33 cellular contexts compared by ENCODE assay signal in genomic region chr9:9174358-9174757, GRCh38.
"Had no signal": no experiment of that assay in that cellular context is flagged by ENCODE, and none has a peak within 500 bp of the region (broad histone marks: within the 10 kb centered on the region; RNA-seq: fewer than 3 reads in every experiment).

No MANE protein-coding gene starts in this region.

- H3K9me3 ChIP-seq: colonic mucosa, esophagus muscularis mucosa, gastroesophageal sphincter, heart right ventricle had no signal

- H3K4me3 ChIP-seq: cardiac muscle cell, colonic mucosa, esophagus muscularis mucosa, gastroesophageal sphincter, heart right ventricle, hepatocyte had no signal

- H3K27ac Mint-ChIP-seq: activated CD4-positive, alpha-beta memory T cell treated with anti-CD3 and anti-CD28 coated beads, Interleukin-2, amount 10 ng/mL, durations not matched to agents 7 days and 5 days; activated CD4-positive, alpha-beta T cell treated with anti-CD3 and anti-CD28 coated beads for 36 hours; activated CD4-positive, alpha-beta T cell treated with anti-CD3 and anti-CD28 coated beads, Interleukin-2, amount 10 ng/mL, durations not matched to agents 24 days and 14 days; activated naive CD4-positive, alpha-beta T cell treated with anti-CD3 and anti-CD28 coated beads, Interleukin-2, amount 10 ng/mL, durations not matched to agents 7 days and 5 days; activated naive CD4-positive, alpha-beta T cell treated with anti-CD3 and anti-CD28 coated beads, Interleukin-2, amount 50 U/mL, for 72 hours; activated naive CD8-positive, alpha-beta T cell treated with anti-CD3 and anti-CD28 coated beads, Interleukin-2, amount 10 ng/mL, durations not matched to agents 7 days and 5 days; activated T-cell treated with anti-CD3 and anti-CD28 coated beads, Interleukin-2, amount 50 U/mL, for 24 hours; activated T-cell treated with anti-CD3 and anti-CD28 coated beads, Interleukin-2, amount 50 U/mL, for 72 hours; T-helper 17 cell; T-helper 2 cell treated with Interferon-gamma antibody and Interleukin-4, amounts not matched to agents 5 μg/mL and 100 μg/mL, for 36 hours had no signal

- H2AFZ ChIP-seq: hepatocyte had no signal

- H3K27me3 Mint-ChIP-seq: activated CD4-positive, alpha-beta memory T cell treated with anti-CD3 and anti-CD28 coated beads, Interleukin-2, amount 10 ng/mL, durations not matched to agents 7 days and 5 days; activated CD4-positive, alpha-beta T cell treated with anti-CD3 and anti-CD28 coated beads for 36 hours; activated CD4-positive, alpha-beta T cell treated with anti-CD3 and anti-CD28 coated beads, Interleukin-2, amount 10 ng/mL, durations not matched to agents 24 days and 14 days; activated naive CD4-positive, alpha-beta T cell treated with anti-CD3 and anti-CD28 coated beads, Interleukin-2, amount 10 ng/mL, durations not matched to agents 7 days and 5 days; activated naive CD8-positive, alpha-beta T cell treated with anti-CD3 and anti-CD28 coated beads, Interleukin-2, amount 10 ng/mL, durations not matched to agents 7 days and 5 days; activated T-cell treated with anti-CD3 and anti-CD28 coated beads, Interleukin-2, amount 50 U/mL, for 24 hours; T-helper 17 cell had no signal

- H3K4me2 ChIP-seq: hepatocyte had no signal

- ATAC-seq: activated CD4-positive, alpha-beta T cell treated with anti-CD3 and anti-CD28 coated beads for 36 hours; activated naive CD4-positive, alpha-beta T cell treated with anti-CD3 and anti-CD28 coated beads, Interleukin-2, amount 50 U/mL, for 72 hours; activated T-cell treated with anti-CD3 and anti-CD28 coated beads, Interleukin-2, amount 50 U/mL, for 72 hours; foreskin keratinocyte; gastroesophageal sphincter; heart right ventricle; T-helper 17 cell had no signal

- H3K4me1 ChIP-seq: colonic mucosa, esophagus muscularis mucosa, foreskin keratinocyte, gastroesophageal sphincter, heart right ventricle had no signal

- H3K27ac ChIP-seq: cardiac muscle cell, colonic mucosa, esophagus muscularis mucosa, foreskin keratinocyte, gastroesophageal sphincter, heart right ventricle, hepatocyte had no signal

- DNase-seq: activated CD4-positive, alpha-beta memory T cell treated with anti-CD3 and anti-CD28 coated beads, Interleukin-2, amount 10 ng/mL, durations not matched to agents 7 days and 5 days; activated CD4-positive, alpha-beta T cell treated with anti-CD3 and anti-CD28 coated beads for 36 hours; activated CD4-positive, alpha-beta T cell treated with anti-CD3 and anti-CD28 coated beads, Interleukin-2, amount 10 ng/mL, durations not matched to agents 24 days and 14 days; activated CD4-positive, alpha-beta T cell treated with anti-CD3 and anti-CD28 coated beads, Interleukin-2, amount 50 U/mL, for 4 hours; activated CD4-positive, CD25-positive, alpha-beta regulatory T cell; activated CD4-positive, CD25-positive, alpha-beta regulatory T cell treated with anti-CD3 and anti-CD28 coated beads, Interleukin-2, amount 50 U/mL, for 72 hours; activated CD8-positive, alpha-beta memory T cell treated with anti-CD3 and anti-CD28 coated beads, Interleukin-2, amount 50 U/mL, for 48 hours; activated gamma-delta T cell; activated naive CD4-positive, alpha-beta T cell; activated naive CD4-positive, alpha-beta T cell treated with anti-CD3 and anti-CD28 coated beads, Interleukin-2, amount 10 ng/mL, durations not matched to agents 7 days and 5 days; activated naive CD8-positive, alpha-beta T cell treated with anti-CD3 and anti-CD28 coated beads, Interleukin-2, amount 10 ng/mL, durations not matched to agents 7 days and 5 days; activated T-cell treated with anti-CD3 and anti-CD28 coated beads for 4 hours; activated T-cell treated with anti-CD3 and anti-CD28 coated beads, Interleukin-2, amount 50 U/mL, for 24 hours; activated T-cell treated with anti-CD3 and anti-CD28 coated beads, Interleukin-2, amount 50 U/mL, for 72 hours; amniotic stem cell; anterior cingulate cortex; central memory CD4-positive, alpha-beta T cell; cerebellar nuclear complex; colonic mucosa; effector CD8-positive, alpha-beta T cell; erythroblast; foreskin keratinocyte; heart right ventricle; T-helper 1 cell; T-helper 17 cell; T1000 had no signal

- H3K36me3 Mint-ChIP-seq: activated naive CD4-positive, alpha-beta T cell treated with anti-CD3 and anti-CD28 coated beads, Interleukin-2, amount 10 ng/mL, durations not matched to agents 7 days and 5 days; activated naive CD4-positive, alpha-beta T cell treated with anti-CD3 and anti-CD28 coated beads, Interleukin-2, amount 50 U/mL, for 72 hours; activated naive CD8-positive, alpha-beta T cell treated with anti-CD3 and anti-CD28 coated beads, Interleukin-2, amount 10 ng/mL, durations not matched to agents 7 days and 5 days had no signal

- H3K27me3 ChIP-seq: cardiac muscle cell, colonic mucosa, esophagus muscularis mucosa, foreskin keratinocyte, gastroesophageal sphincter, heart right ventricle, hepatocyte had no signal

- H3K9me3 Mint-ChIP-seq: activated CD4-positive, alpha-beta memory T cell treated with anti-CD3 and anti-CD28 coated beads, Interleukin-2, amount 10 ng/mL, durations not matched to agents 7 days and 5 days; activated CD4-positive, alpha-beta T cell treated with anti-CD3 and anti-CD28 coated beads, Interleukin-2, amount 10 ng/mL, durations not matched to agents 24 days and 14 days; activated naive CD4-positive, alpha-beta T cell treated with anti-CD3 and anti-CD28 coated beads, Interleukin-2, amount 10 ng/mL, durations not matched to agents 7 days and 5 days; activated naive CD8-positive, alpha-beta T cell treated with anti-CD3 and anti-CD28 coated beads, Interleukin-2, amount 10 ng/mL, durations not matched to agents 7 days and 5 days; activated T-cell treated with anti-CD3 and anti-CD28 coated beads, Interleukin-2, amount 50 U/mL, for 72 hours; T-helper 2 cell treated with Interferon-gamma antibody and Interleukin-4, amounts not matched to agents 5 μg/mL and 100 μg/mL, for 36 hours had no signal

- H3K79me2 ChIP-seq: hepatocyte had no signal

- H3K36me3 ChIP-seq: cardiac muscle cell, colonic mucosa, esophagus muscularis mucosa, gastroesophageal sphincter, heart right ventricle had no signal

- H3K4me1 Mint-ChIP-seq: activated CD4-positive, alpha-beta memory T cell treated with anti-CD3 and anti-CD28 coated beads, Interleukin-2, amount 10 ng/mL, durations not matched to agents 7 days and 5 days; activated CD4-positive, alpha-beta T cell treated with anti-CD3 and anti-CD28 coated beads for 36 hours; activated CD4-positive, alpha-beta T cell treated with anti-CD3 and anti-CD28 coated beads, Interleukin-2, amount 10 ng/mL, durations not matched to agents 24 days and 14 days; activated naive CD4-positive, alpha-beta T cell treated with anti-CD3 and anti-CD28 coated beads, Interleukin-2, amount 10 ng/mL, durations not matched to agents 7 days and 5 days; activated naive CD8-positive, alpha-beta T cell treated with anti-CD3 and anti-CD28 coated beads, Interleukin-2, amount 10 ng/mL, durations not matched to agents 7 days and 5 days; T-helper 17 cell had no signal

- FAIRE-seq: astrocyte had no signal

- H3K4me3 Mint-ChIP-seq: activated CD4-positive, alpha-beta memory T cell treated with anti-CD3 and anti-CD28 coated beads, Interleukin-2, amount 10 ng/mL, durations not matched to agents 7 days and 5 days; activated CD4-positive, alpha-beta T cell treated with anti-CD3 and anti-CD28 coated beads for 36 hours; activated CD4-positive, alpha-beta T cell treated with anti-CD3 and anti-CD28 coated beads, Interleukin-2, amount 10 ng/mL, durations not matched to agents 24 days and 14 days; activated naive CD4-positive, alpha-beta T cell treated with anti-CD3 and anti-CD28 coated beads, Interleukin-2, amount 10 ng/mL, durations not matched to agents 7 days and 5 days; activated naive CD8-positive, alpha-beta T cell treated with anti-CD3 and anti-CD28 coated beads, Interleukin-2, amount 10 ng/mL, durations not matched to agents 7 days and 5 days; activated T-cell treated with anti-CD3 and anti-CD28 coated beads, Interleukin-2, amount 50 U/mL, for 24 hours; activated T-cell treated with anti-CD3 and anti-CD28 coated beads, Interleukin-2, amount 50 U/mL, for 72 hours; T-helper 17 cell; T-helper 2 cell treated with Interferon-gamma antibody and Interleukin-4, amounts not matched to agents 5 μg/mL and 100 μg/mL, for 36 hours had no signal
